ENCODE assay signal across 14 cellular contexts in the genomic region with DNA sequence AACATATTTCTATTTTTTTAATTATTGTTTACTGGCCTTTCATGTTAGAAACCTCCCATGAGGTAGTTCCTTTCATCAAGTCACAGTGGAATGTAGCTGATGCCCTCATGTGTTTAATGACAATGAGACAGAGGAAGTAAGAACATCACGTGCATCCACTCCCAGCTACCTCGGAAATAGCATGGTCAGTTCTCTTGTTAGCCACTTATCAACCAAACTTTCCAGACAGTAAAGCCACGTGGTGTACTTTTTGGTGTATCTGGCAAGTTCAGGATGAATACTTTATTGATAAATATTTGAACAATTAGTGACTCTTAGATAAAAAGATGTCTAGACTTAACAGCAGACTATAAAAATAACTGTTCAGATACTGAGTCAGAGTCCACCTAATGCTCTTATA.
DNase-seq lines count a peak whose midpoint lies in the region; ATAC-seq and FAIRE-seq lines count a peak whose summit lies in the region.
"Had no signal": no experiment of that assay in that cellular context is flagged by ENCODE, and none has a peak within 500 bp of the region (broad histone marks: within the 10 kb centered on the region; RNA-seq: fewer than 3 reads in every experiment).

No MANE protein-coding gene starts in this region.

- no peaks in the 10 kb centered on the region for H3K4me1 Mint-ChIP-seq in activated CD4-positive, alpha-beta T cell treated with anti-CD3 and anti-CD28 coated beads, Interleukin-2, amount 10 ng/mL, durations not matched to agents 24 days and 14 days

- peaks cover 42% of the 10 kb centered on the region for H3K4me1 ChIP-seq in GM23248 (ENCODE audit: insufficient read depth)
- H3K4me1 ChIP-seq: BLaER1 treated with 17β-estradiol and CSF1 and Interleukin-3, amounts not matched to agents 10 nM and 100 nM had no signal

- no peaks in the 10 kb centered on the region for H4K20me1 ChIP-seq in GM23248 (ENCODE audit: insufficient read depth)
- H4K20me1 ChIP-seq: BLaER1 treated with 17β-estradiol and CSF1 and Interleukin-3, amounts not matched to agents 10 nM and 100 nM had no signal

- H3F3A ChIP-seq in GM23248 (ENCODE audit: insufficient read depth), result peaks cover 25% of the 10 kb centered on the region

- H2AFZ ChIP-seq in GM23248, result 0 out of 2 replicates have a peak overlapping the region, but pooled peaks have one; percentile 3

- in situ Hi-C loops in GM23248 (cut with MboI), result no loop called here

- no peak for ATAC-seq in GM18502 (IDR thresholded peaks at IDR 0.05; ENCODE audit: poor library complexity, unreplicated experiment)
- ATAC-seq: GM12878 had no signal

- no peak overlapping the region for H3K4me3 ChIP-seq in GM23248
- H3K4me3 ChIP-seq: BLaER1 treated with 17β-estradiol and CSF1 and Interleukin-3, amounts not matched to agents 10 nM and 100 nM; GM12878; SJSA1 had no signal

- H3K27ac Mint-ChIP-seq in activated CD4-positive, alpha-beta T cell treated with anti-CD3 and anti-CD28 coated beads, Interleukin-2, amount 10 ng/mL, durations not matched to agents 24 days and 14 days, result no peak overlapping the region

- DNase-seq in GM23248, result no peak
- peak; percentile 26 for DNase-seq in OCI-M1 (lab: John Stamatoyannopoulos, UW)
- DNase-seq in dermis microvascular lymphatic vessel endothelial cell (ENCODE audit: low read depth in 2 of 2), result peak; percentile 41 to 70
- peak; percentile 4 for DNase-seq in urothelium cell line (ENCODE audit: low spot score)
- DNase-seq in posterior vena cava (ENCODE audit: low spot score), result no peak
- no peak for DNase-seq in activated CD4-positive, alpha-beta T cell treated with anti-CD3 and anti-CD28 coated beads, Interleukin-2, amount 10 ng/mL, durations not matched to agents 24 days and 14 days
- DNase-seq: KBM-7, NCI-H187 treated with DMSO at 0.1 percent for 48 hours, NCI-H82 had no signal

- no peaks in the 10 kb centered on the region for H3K36me3 ChIP-seq in GM23248 (ENCODE audit: low read depth)
- H3K36me3 ChIP-seq: BLaER1 treated with 17β-estradiol and CSF1 and Interleukin-3, amounts not matched to agents 10 nM and 100 nM; SJSA1 had no signal

- H3K36me3 Mint-ChIP-seq in activated CD4-positive, alpha-beta T cell treated with anti-CD3 and anti-CD28 coated beads, Interleukin-2, amount 10 ng/mL, durations not matched to agents 24 days and 14 days (ENCODE audit: low read depth), result no peaks in the 10 kb centered on the region

- FAIRE-seq in urothelium cell line (lab: Jason Lieb, UNC), result no peak
- FAIRE-seq: GM12878, GM19239 had no signal

- H3K9me2 ChIP-seq in GM23248 (ENCODE audit: insufficient read depth), result no peaks in the 10 kb centered on the region

- no peaks in the 10 kb centered on the region for H3K27me3 ChIP-seq in GM23248 (replicated peaks; ENCODE audit: insufficient read depth)
- H3K27me3 ChIP-seq: BLaER1 treated with 17β-estradiol and CSF1 and Interleukin-3, amounts not matched to agents 10 nM and 100 nM; SJSA1 had no signal

- H3K4me2 ChIP-seq in GM23248 (ENCODE audit: unreplicated experiment), result no peak overlapping the region
- H3K4me2 ChIP-seq: BLaER1 treated with 17β-estradiol and CSF1 and Interleukin-3, amounts not matched to agents 10 nM and 100 nM had no signal

- H3K79me2 ChIP-seq in GM23248 (ENCODE audit: insufficient read depth), result no peaks in the 10 kb centered on the region

- no peaks in the 10 kb centered on the region for H3K27me3 Mint-ChIP-seq in activated CD4-positive, alpha-beta T cell treated with anti-CD3 and anti-CD28 coated beads, Interleukin-2, amount 10 ng/mL, durations not matched to agents 24 days and 14 days

- WGBS in GM23248 (ENCODE audit: low coverage in 1 of 2, low lambda C conversion rate in 2 of 2, missing lambda C conversion rate in 2 of 2), 2 experiments, result 42 to 56% methylated on average over 3 of the region's 3 CpGs

- no peak overlapping the region for H3K27ac ChIP-seq in GM23248
- H3K27ac ChIP-seq: BLaER1 treated with 17β-estradiol and CSF1 and Interleukin-3, amounts not matched to agents 10 nM and 100 nM; SJSA1 had no signal

- H3K4me3 Mint-ChIP-seq in activated CD4-positive, alpha-beta T cell treated with anti-CD3 and anti-CD28 coated beads, Interleukin-2, amount 10 ng/mL, durations not matched to agents 24 days and 14 days, result no peak overlapping the region

- H3K9ac ChIP-seq in GM23248, result no peak overlapping the region
- H3K9ac ChIP-seq: BLaER1 treated with 17β-estradiol and CSF1 and Interleukin-3, amounts not matched to agents 10 nM and 100 nM had no signal

- no peaks in the 10 kb centered on the region for H3K9me3 ChIP-seq in GM23248 (ENCODE audit: low read depth)
- H3K9me3 ChIP-seq: BLaER1 treated with 17β-estradiol and CSF1 and Interleukin-3, amounts not matched to agents 10 nM and 100 nM; SJSA1 had no signal

- intact Hi-C loops in posterior vena cava (cut with DNase I), result no loop called here
- intact Hi-C loops in activated CD4-positive, alpha-beta T cell treated with anti-CD3 and anti-CD28 coated beads, Interleukin-2, amount 10 ng/mL, durations not matched to agents 24 days and 14 days (cut with micrococcal nuclease), result no loop called here

- H3K9me3 Mint-ChIP-seq in activated CD4-positive, alpha-beta T cell treated with anti-CD3 and anti-CD28 coated beads, Interleukin-2, amount 10 ng/mL, durations not matched to agents 24 days and 14 days, result no peaks in the 10 kb centered on the region

Comparison
In these comparisons a context has a peak if more than half of its experiments do, and no peak if none do; other contexts are left out.
1. DNase-seq: peak in OCI-M1 (single experiment), dermis microvascular lymphatic vessel endothelial cell (2 of 2) and urothelium cell line (single experiment); none in GM23248 (single experiment), posterior vena cava (single experiment) and activated CD4-positive, alpha-beta T cell treated with anti-CD3 and anti-CD28 coated beads, Interleukin-2, amount 10 ng/mL, durations not matched to agents 24 days and 14 days (single experiment).